1 cellular context compared by ENCODE assay signal in the genomic region with DNA sequence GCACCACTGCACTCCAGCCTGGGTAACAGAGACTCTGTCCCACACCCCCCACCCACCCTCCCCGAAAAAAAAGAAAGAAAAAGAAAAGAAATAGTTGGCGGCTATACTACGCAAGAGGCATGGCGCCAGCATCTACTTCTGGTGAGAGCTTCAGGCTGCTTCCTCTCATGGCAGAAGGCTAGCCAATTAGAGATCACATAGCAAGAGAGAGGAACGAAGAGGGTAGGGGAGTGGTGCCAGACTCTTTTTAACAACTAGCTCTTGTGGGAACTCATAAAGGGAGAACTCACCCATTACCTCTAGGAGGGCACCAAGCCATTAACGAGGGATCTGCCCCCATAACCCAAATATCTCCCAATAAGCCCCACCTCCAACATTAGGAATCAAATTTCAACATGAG.
TF ChIP-seq lines count a peak whose summit lies in the region.

No MANE protein-coding gene starts in this region.

TF ChIP-seq in WTC11, 78 proteins besides CTCF, POLR2A, EP300 and RAD21 (continued from another document):
- TF ChIP-seq, protein P1, sequence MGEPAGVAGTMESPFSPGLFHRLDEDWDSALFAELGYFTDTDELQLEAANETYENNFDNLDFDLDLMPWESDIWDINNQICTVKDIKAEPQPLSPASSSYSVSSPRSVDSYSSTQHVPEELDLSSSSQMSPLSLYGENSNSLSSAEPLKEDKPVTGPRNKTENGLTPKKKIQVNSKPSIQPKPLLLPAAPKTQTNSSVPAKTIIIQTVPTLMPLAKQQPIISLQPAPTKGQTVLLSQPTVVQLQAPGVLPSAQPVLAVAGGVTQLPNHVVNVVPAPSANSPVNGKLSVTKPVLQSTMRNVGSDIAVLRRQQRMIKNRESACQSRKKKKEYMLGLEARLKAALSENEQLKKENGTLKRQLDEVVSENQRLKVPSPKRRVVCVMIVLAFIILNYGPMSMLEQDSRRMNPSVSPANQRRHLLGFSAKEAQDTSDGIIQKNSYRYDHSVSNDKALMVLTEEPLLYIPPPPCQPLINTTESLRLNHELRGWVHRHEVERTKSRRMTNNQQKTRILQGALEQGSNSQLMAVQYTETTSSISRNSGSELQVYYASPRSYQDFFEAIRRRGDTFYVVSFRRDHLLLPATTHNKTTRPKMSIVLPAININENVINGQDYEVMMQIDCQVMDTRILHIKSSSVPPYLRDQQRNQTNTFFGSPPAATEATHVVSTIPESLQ (CRISPR knock-in tag; IDR thresholded peaks at IDR 0.05), result no peak
- no peak for TF ChIP-seq TEAD4 (CRISPR knock-in tag; IDR thresholded peaks at IDR 0.05)
- TF ChIP-seq TEAD1 (CRISPR knock-in tag; IDR thresholded peaks at IDR 0.05), result no peak
- TF ChIP-seq NR3C1 (CRISPR knock-in tag; conservative IDR thresholded peaks at IDR 0.05; ENCODE audit: low read depth), result no peak
- TF ChIP-seq HMGA2 (CRISPR knock-in tag; IDR thresholded peaks at IDR 0.05), result no peak
- TF ChIP-seq, protein P2, sequence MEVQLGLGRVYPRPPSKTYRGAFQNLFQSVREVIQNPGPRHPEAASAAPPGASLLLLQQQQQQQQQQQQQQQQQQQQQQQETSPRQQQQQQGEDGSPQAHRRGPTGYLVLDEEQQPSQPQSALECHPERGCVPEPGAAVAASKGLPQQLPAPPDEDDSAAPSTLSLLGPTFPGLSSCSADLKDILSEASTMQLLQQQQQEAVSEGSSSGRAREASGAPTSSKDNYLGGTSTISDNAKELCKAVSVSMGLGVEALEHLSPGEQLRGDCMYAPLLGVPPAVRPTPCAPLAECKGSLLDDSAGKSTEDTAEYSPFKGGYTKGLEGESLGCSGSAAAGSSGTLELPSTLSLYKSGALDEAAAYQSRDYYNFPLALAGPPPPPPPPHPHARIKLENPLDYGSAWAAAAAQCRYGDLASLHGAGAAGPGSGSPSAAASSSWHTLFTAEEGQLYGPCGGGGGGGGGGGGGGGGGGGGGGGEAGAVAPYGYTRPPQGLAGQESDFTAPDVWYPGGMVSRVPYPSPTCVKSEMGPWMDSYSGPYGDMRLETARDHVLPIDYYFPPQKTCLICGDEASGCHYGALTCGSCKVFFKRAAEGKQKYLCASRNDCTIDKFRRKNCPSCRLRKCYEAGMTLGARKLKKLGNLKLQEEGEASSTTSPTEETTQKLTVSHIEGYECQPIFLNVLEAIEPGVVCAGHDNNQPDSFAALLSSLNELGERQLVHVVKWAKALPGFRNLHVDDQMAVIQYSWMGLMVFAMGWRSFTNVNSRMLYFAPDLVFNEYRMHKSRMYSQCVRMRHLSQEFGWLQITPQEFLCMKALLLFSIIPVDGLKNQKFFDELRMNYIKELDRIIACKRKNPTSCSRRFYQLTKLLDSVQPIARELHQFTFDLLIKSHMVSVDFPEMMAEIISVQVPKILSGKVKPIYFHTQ (CRISPR knock-in tag; IDR thresholded peaks at IDR 0.05), result no peak
- no peak for TF ChIP-seq GTF2I (CRISPR knock-in tag; conservative IDR thresholded peaks at IDR 0.05)
- no peak for TF ChIP-seq ZNF219 (CRISPR knock-in tag; IDR thresholded peaks at IDR 0.05; ENCODE audit: borderline replicate concordance)
- TF ChIP-seq, protein P3, sequence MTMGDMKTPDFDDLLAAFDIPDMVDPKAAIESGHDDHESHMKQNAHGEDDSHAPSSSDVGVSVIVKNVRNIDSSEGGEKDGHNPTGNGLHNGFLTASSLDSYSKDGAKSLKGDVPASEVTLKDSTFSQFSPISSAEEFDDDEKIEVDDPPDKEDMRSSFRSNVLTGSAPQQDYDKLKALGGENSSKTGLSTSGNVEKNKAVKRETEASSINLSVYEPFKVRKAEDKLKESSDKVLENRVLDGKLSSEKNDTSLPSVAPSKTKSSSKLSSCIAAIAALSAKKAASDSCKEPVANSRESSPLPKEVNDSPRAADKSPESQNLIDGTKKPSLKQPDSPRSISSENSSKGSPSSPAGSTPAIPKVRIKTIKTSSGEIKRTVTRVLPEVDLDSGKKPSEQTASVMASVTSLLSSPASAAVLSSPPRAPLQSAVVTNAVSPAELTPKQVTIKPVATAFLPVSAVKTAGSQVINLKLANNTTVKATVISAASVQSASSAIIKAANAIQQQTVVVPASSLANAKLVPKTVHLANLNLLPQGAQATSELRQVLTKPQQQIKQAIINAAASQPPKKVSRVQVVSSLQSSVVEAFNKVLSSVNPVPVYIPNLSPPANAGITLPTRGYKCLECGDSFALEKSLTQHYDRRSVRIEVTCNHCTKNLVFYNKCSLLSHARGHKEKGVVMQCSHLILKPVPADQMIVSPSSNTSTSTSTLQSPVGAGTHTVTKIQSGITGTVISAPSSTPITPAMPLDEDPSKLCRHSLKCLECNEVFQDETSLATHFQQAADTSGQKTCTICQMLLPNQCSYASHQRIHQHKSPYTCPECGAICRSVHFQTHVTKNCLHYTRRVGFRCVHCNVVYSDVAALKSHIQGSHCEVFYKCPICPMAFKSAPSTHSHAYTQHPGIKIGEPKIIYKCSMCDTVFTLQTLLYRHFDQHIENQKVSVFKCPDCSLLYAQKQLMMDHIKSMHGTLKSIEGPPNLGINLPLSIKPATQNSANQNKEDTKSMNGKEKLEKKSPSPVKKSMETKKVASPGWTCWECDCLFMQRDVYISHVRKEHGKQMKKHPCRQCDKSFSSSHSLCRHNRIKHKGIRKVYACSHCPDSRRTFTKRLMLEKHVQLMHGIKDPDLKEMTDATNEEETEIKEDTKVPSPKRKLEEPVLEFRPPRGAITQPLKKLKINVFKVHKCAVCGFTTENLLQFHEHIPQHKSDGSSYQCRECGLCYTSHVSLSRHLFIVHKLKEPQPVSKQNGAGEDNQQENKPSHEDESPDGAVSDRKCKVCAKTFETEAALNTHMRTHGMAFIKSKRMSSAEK (CRISPR knock-in tag; IDR thresholded peaks at IDR 0.05; ENCODE audit: borderline replicate concordance), result no peak
- TF ChIP-seq SMAD4 (CRISPR knock-in tag; IDR thresholded peaks at IDR 0.05), result no peak
- TF ChIP-seq, protein P4, sequence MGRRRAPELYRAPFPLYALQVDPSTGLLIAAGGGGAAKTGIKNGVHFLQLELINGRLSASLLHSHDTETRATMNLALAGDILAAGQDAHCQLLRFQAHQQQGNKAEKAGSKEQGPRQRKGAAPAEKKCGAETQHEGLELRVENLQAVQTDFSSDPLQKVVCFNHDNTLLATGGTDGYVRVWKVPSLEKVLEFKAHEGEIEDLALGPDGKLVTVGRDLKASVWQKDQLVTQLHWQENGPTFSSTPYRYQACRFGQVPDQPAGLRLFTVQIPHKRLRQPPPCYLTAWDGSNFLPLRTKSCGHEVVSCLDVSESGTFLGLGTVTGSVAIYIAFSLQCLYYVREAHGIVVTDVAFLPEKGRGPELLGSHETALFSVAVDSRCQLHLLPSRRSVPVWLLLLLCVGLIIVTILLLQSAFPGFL (CRISPR knock-in tag; IDR thresholded peaks at IDR 0.05; ENCODE audit: borderline replicate concordance), result no peak
- TF ChIP-seq, protein P5, sequence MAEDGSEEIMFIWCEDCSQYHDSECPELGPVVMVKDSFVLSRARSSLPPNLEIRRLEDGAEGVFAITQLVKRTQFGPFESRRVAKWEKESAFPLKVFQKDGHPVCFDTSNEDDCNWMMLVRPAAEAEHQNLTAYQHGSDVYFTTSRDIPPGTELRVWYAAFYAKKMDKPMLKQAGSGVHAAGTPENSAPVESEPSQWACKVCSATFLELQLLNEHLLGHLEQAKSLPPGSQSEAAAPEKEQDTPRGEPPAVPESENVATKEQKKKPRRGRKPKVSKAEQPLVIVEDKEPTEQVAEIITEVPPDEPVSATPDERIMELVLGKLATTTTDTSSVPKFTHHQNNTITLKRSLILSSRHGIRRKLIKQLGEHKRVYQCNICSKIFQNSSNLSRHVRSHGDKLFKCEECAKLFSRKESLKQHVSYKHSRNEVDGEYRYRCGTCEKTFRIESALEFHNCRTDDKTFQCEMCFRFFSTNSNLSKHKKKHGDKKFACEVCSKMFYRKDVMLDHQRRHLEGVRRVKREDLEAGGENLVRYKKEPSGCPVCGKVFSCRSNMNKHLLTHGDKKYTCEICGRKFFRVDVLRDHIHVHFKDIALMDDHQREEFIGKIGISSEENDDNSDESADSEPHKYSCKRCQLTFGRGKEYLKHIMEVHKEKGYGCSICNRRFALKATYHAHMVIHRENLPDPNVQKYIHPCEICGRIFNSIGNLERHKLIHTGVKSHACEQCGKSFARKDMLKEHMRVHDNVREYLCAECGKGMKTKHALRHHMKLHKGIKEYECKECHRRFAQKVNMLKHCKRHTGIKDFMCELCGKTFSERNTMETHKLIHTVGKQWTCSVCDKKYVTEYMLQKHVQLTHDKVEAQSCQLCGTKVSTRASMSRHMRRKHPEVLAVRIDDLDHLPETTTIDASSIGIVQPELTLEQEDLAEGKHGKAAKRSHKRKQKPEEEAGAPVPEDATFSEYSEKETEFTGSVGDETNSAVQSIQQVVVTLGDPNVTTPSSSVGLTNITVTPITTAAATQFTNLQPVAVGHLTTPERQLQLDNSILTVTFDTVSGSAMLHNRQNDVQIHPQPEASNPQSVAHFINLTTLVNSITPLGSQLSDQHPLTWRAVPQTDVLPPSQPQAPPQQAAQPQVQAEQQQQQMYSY (CRISPR knock-in tag; IDR thresholded peaks at IDR 0.05), result no peak
- TF ChIP-seq GABPB1 (CRISPR knock-in tag; IDR thresholded peaks at IDR 0.05), result no peak
- TF ChIP-seq NR2C2 (CRISPR knock-in tag; IDR thresholded peaks at IDR 0.05), result no peak
